Comparison of ENCODE assay signal across 11 cellular contexts in genomic region chr16:35637683-35638082, GRCh38.
"Had no signal": no experiment of that assay in that cellular context is flagged by ENCODE, and none has a peak within 500 bp of the region (broad histone marks: within the 10 kb centered on the region; RNA-seq: fewer than 3 reads in every experiment).

No MANE protein-coding gene starts in this region.

- H3K36me3 ChIP-seq: HAP-1 had no signal

- H3K4me1 ChIP-seq: HAP-1 had no signal

- H3K4me3 ChIP-seq: GM23248, GM23338, HAP-1 had no signal

- DNase-seq: GM23248, GOT3, H7, H9, HCEC 1CT, HFFc6 had no signal

- H3K4me2 ChIP-seq: GM23338 had no signal

- H3K27ac Mint-ChIP-seq: GM23338, H9, HFFc6 had no signal

- H3K4me1 Mint-ChIP-seq: GM23338, H9 had no signal

- H3K4me3 Mint-ChIP-seq: GM23338, H9, HFFc6 had no signal

- ATAC-seq: GM23338, HCT116 had no signal

- H3K27ac ChIP-seq: GM23248 had no signal

- H3K9ac ChIP-seq: GM23248 had no signal

- H2AFZ ChIP-seq: GM23248, GM23338 had no signal

- FAIRE-seq: H1, H54 had no signal
